ENCODE assay signal across 21 cellular contexts in genomic region chr9:463455-464125, GRCh38. TPM values are rescaled to one million over a fixed set of nuclear protein-coding genes. Genes with fewer than 3 reads are reported as not detected.
DNase-seq lines count a peak whose midpoint lies in the region; ATAC-seq and TF ChIP-seq lines count a peak whose summit lies in the region.
"Had no signal": no experiment of that assay in that cellular context is flagged by ENCODE, and none has a peak within 500 bp of the region (broad histone marks: within the 10 kb centered on the region; RNA-seq: fewer than 3 reads in every experiment).

No MANE protein-coding gene starts in this region.

- H3K4me1 Mint-ChIP-seq in activated naive CD8-positive, alpha-beta T cell treated with anti-CD3 and anti-CD28 coated beads for 36 hours, result peaks cover 7% of the 10 kb centered on the region

- no peak for ATAC-seq in GM19463 (IDR thresholded peaks at IDR 0.05; ENCODE audit: unreplicated experiment)
- ATAC-seq: esophagus mucosa had no signal

- no peaks in the 10 kb centered on the region for H3K79me2 ChIP-seq in ACC112 (ENCODE audit: control insufficient read depth, insufficient read depth, low read length, unreplicated experiment)

- H3K4me1 ChIP-seq in ACC112 (ENCODE audit: control insufficient read depth, insufficient read depth, low read length, unreplicated experiment) (peaks cover 10% of the 10 kb centered on the region), liver (ENCODE audit: control insufficient read depth in 4 of 4, insufficient read depth in 4 of 4, low read length in 3 of 4) (peaks cover 0 to 15% (median 10%) of the 10 kb centered on the region in 4 donors)

- H3K9me3 Mint-ChIP-seq in activated naive CD8-positive, alpha-beta T cell treated with anti-CD3 and anti-CD28 coated beads for 36 hours, result no peaks in the 10 kb centered on the region
- H3K9me3 Mint-ChIP-seq: type B pancreatic cell had no signal

- no peak overlapping the region for H3K9ac ChIP-seq in liver (ENCODE audit: low read depth in 1 of 2, low read length in 2 of 2)
- H3K9ac ChIP-seq: neural progenitor cell had no signal

- no peak overlapping the region for H3K4me3 Mint-ChIP-seq in activated naive CD8-positive, alpha-beta T cell treated with anti-CD3 and anti-CD28 coated beads for 36 hours
- H3K4me3 Mint-ChIP-seq: neural progenitor cell, type B pancreatic cell had no signal

- H3K27me3 Mint-ChIP-seq in activated naive CD8-positive, alpha-beta T cell treated with anti-CD3 and anti-CD28 coated beads for 36 hours, result no peaks in the 10 kb centered on the region
- H3K27me3 Mint-ChIP-seq: type B pancreatic cell had no signal

- H3K27ac Mint-ChIP-seq in activated naive CD8-positive, alpha-beta T cell treated with anti-CD3 and anti-CD28 coated beads for 36 hours, result peak overlapping the region; percentile 34
- H3K27ac Mint-ChIP-seq: neural progenitor cell, type B pancreatic cell had no signal

- H3K27me3 ChIP-seq in ACC112 (ENCODE audit: insufficient read depth, low read length) (no peaks in the 10 kb centered on the region), liver (ENCODE audit: control insufficient read depth in 4 of 4, insufficient read depth in 4 of 4, low read length in 3 of 4) (peaks cover 0 to 11% (median 0%) of the 10 kb centered on the region in 4 donors)
- H3K27me3 ChIP-seq: neural progenitor cell had no signal

- no peaks in the 10 kb centered on the region for H3K36me3 ChIP-seq in ACC112 (ENCODE audit: insufficient read depth, low read length)
- peaks cover 0 to 4% (median under 1%) of the 10 kb centered on the region in 4 donors for H3K36me3 ChIP-seq in liver (ENCODE audit: control insufficient read depth in 4 of 4, insufficient read depth in 3 of 4, low read depth in 1 of 4, low read length in 3 of 4)
- H3K36me3 ChIP-seq: neural progenitor cell had no signal

- no peak for TF ChIP-seq RAD21 in liver (IDR thresholded peaks at IDR 0.05)

- WGBS in liver, result 76% methylated on average over 8 of the region's 8 CpGs

- DNase-seq in HuH-7 (ENCODE audit: low spot score) (peak; percentile 22), SK-N-DZ (ENCODE audit: low spot score) (no peak), NCI-H345 treated with DMSO at 0.1 percent for 48 hours (lab: John Stamatoyannopoulos, UW; ENCODE audit: unreplicated experiment) (no peak)
- DNase-seq in activated naive CD8-positive, alpha-beta T cell treated with anti-CD3 and anti-CD28 coated beads for 36 hours, result no peak
- DNase-seq in stimulated activated naive CD4-positive, alpha-beta T cell (lab: John Stamatoyannopoulos, UW), result no peak
- DNase-seq: activated CD4-positive, CD25-positive, alpha-beta regulatory T cell; amniotic stem cell; effector CD4-positive, alpha-beta T cell; KG1; NCI-H1048; NCI-H2029 treated with DMSO at 0.1 percent for 48 hours; NK-92 treated with Interleukin-12 subunit alpha and Interleukin-12 subunit beta, amount 100 ng/mL, for 24 hours; stimulated activated CD4-positive, alpha-beta T cell treated with anti-CD3 and anti-CD28 coated beads, Interleukin-4, amount 100 ng/mL, for 1 hour; T1000 had no signal

- no peak overlapping the region for H2AFZ ChIP-seq in ACC112 (ENCODE audit: low read length, unreplicated experiment)
- H2AFZ ChIP-seq: neural progenitor cell had no signal

- H3K4me3 ChIP-seq in ACC112 (ENCODE audit: low read depth, low read length) (no peak overlapping the region), liver (ENCODE audit: low read depth in 1 of 3, low read length in 3 of 3) (no peak overlapping the region)
- H3K4me3 ChIP-seq: neural progenitor cell had no signal

- peak overlapping the region; percentile 39 for H3K27ac ChIP-seq in ACC112 (ENCODE audit: low read depth, low read length)
- no peak overlapping the region for H3K27ac ChIP-seq in liver (ENCODE audit: low read depth in 1 of 2, low read length in 2 of 2)
- H3K27ac ChIP-seq: neural progenitor cell, RWPE1 had no signal

- no peak for TF ChIP-seq CTCF in liver (IDR thresholded peaks at IDR 0.05; ENCODE audit: low read depth, low read length, missing input control)

- no peaks in the 10 kb centered on the region for H3K9me3 ChIP-seq in liver (ENCODE audit: control insufficient read depth in 4 of 4, low read length in 3 of 4)

- H3K36me3 Mint-ChIP-seq in activated naive CD8-positive, alpha-beta T cell treated with anti-CD3 and anti-CD28 coated beads for 36 hours, result peaks cover 23% of the 10 kb centered on the region

TF ChIP-seq in liver, 16 proteins besides CTCF, POLR2A, EP300 and RAD21:
- TF ChIP-seq FOXA2 (IDR thresholded peaks at IDR 0.05) (peak; percentile 15), NR2F2 (IDR thresholded peaks at IDR 0.05) (no peak), RXRA (IDR thresholded peaks at IDR 0.05) (peak in 1 of 2 donors; percentile 46), HNF4A (conservative IDR thresholded peaks at IDR 0.05) (peak in 1 of 2 donors; percentile 7), MAX (IDR thresholded peaks at IDR 0.05) (no peak), JUND (IDR thresholded peaks at IDR 0.05) (no peak), HNF4G (IDR thresholded peaks at IDR 0.05) (no peak), TAF1 (conservative IDR thresholded peaks at IDR 0.05) (no peak), YY1 (IDR thresholded peaks at IDR 0.05) (no peak)
- TF ChIP-seq, protein P1, sequence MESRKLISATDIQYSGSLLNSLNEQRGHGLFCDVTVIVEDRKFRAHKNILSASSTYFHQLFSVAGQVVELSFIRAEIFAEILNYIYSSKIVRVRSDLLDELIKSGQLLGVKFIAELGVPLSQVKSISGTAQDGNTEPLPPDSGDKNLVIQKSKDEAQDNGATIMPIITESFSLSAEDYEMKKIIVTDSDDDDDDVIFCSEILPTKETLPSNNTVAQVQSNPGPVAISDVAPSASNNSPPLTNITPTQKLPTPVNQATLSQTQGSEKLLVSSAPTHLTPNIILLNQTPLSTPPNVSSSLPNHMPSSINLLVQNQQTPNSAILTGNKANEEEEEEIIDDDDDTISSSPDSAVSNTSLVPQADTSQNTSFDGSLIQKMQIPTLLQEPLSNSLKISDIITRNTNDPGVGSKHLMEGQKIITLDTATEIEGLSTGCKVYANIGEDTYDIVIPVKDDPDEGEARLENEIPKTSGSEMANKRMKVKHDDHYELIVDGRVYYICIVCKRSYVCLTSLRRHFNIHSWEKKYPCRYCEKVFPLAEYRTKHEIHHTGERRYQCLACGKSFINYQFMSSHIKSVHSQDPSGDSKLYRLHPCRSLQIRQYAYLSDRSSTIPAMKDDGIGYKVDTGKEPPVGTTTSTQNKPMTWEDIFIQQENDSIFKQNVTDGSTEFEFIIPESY (IDR thresholded peaks at IDR 0.05), result no peak
- TF ChIP-seq, protein P2, sequence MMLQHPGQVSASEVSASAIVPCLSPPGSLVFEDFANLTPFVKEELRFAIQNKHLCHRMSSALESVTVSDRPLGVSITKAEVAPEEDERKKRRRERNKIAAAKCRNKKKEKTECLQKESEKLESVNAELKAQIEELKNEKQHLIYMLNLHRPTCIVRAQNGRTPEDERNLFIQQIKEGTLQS (IDR thresholded peaks at IDR 0.05), result no peak

RNA-seq across cellular contexts. Expression of gene KANK1, which starts 40.9 kb away (rescaled TPM):
- total RNA-seq in activated naive CD8-positive, alpha-beta T cell treated with anti-CD3 and anti-CD28 coated beads for 36 hours, result 1 to 10 TPM; 4.4 to 5.1 TPM
- 100 to 1,000 TPM in 1 of 2 donors, 10 to 100 TPM in 1; 39.1 to 110 TPM for total RNA-seq in liver
- polyA plus RNA-seq in liver, result 10 to 100 TPM; 36.3 to 46.0 TPM
- 0.35 and 0.44 TPM in 2 replicates for polyA plus RNA-seq in SK-N-DZ (2014; cell fraction: cytosol; rRNA removed)
- 0.53 and 0.56 TPM in 2 replicates for polyA plus RNA-seq in SK-N-DZ (2014; cell fraction: nucleus; rRNA removed)

Comparison
In these comparisons a context has a peak if more than half of its experiments do, and no peak if none do; other contexts are left out.
1. RNA of gene KANK1, which starts 40.9 kb away (total RNA-seq): 39.1 to 110 TPM in liver; 4.4 to 5.1 TPM in activated naive CD8-positive, alpha-beta T cell treated with anti-CD3 and anti-CD28 coated beads for 36 hours; every median in the first group is over 4 times any median in the second.